Comparison of ENCODE assay signal across 15 cellular contexts in genomic region chr6:48764261-48764660, GRCh38.
"Had no signal": no experiment of that assay in that cellular context is flagged by ENCODE, and none has a peak within 500 bp of the region (broad histone marks: within the 10 kb centered on the region; RNA-seq: fewer than 3 reads in every experiment).

No MANE protein-coding gene starts in this region.

- H3K27me3 Mint-ChIP-seq: dendritic cell treated with granulocyte-macrophage colony-stimulating factor and Interleukin-4, amounts not matched to agents 40 ng/mL and 50 ng/mL, for 4 days had no signal

- H3K36me3 ChIP-seq: lower lobe of right lung, neutrophil, tibial nerve, vagina had no signal

- H3K27ac Mint-ChIP-seq: activated T-helper 1 cell treated with anti-CD3 and anti-CD28 coated beads, Interleukin-12 subunit alpha, Interleukin-12 subunit beta, Interleukin-2, Interleukin-4 antibody, amounts not matched to agents 30 ng/mL and 10 ng/mL and 1 ng/mL, durations not matched to agents 14 hours and 24 hours and 36 hours; dendritic cell treated with granulocyte-macrophage colony-stimulating factor and Interleukin-4, amounts not matched to agents 40 ng/mL and 50 ng/mL, for 4 days had no signal

- H3K4me1 ChIP-seq: lower lobe of right lung, tibial nerve, vagina had no signal

- DNase-seq: activated naive CD4-positive, alpha-beta T cell; aorta; cerebellar nuclear complex; erythroblast; hypothalamus; lower lobe of right lung; posterior cingulate gyrus; stimulated activated CD4-positive, alpha-beta T cell treated with anti-CD3 and anti-CD28 coated beads, Interleukin-4, amount 100 ng/mL, for 1 hour; stimulated activated naive CD4-positive, alpha-beta T cell; T-helper 9 cell had no signal

- H3K4me3 Mint-ChIP-seq: activated T-helper 1 cell treated with anti-CD3 and anti-CD28 coated beads, Interleukin-12 subunit alpha, Interleukin-12 subunit beta, Interleukin-2, Interleukin-4 antibody, amounts not matched to agents 30 ng/mL and 10 ng/mL and 1 ng/mL, durations not matched to agents 14 hours and 24 hours and 36 hours; dendritic cell treated with granulocyte-macrophage colony-stimulating factor and Interleukin-4, amounts not matched to agents 40 ng/mL and 50 ng/mL, for 4 days had no signal

- H3K9me3 Mint-ChIP-seq: dendritic cell treated with granulocyte-macrophage colony-stimulating factor and Interleukin-4, amounts not matched to agents 40 ng/mL and 50 ng/mL, for 4 days had no signal

- H3K27ac ChIP-seq: lower lobe of right lung, neutrophil, tibial nerve, vagina had no signal

- H3K27me3 ChIP-seq: neutrophil, tibial nerve, vagina had no signal

- H3K4me3 ChIP-seq: lower lobe of right lung, tibial nerve, vagina had no signal

- H3K9me3 ChIP-seq: lower lobe of right lung, neutrophil, tibial nerve, vagina had no signal
